Comparison of ENCODE assay signal across 14 cellular contexts in genomic region chr7:135186841-135187253, GRCh38. TPM values are rescaled to one million over a fixed set of nuclear protein-coding genes. Genes with fewer than 3 reads are reported as not detected.
DNase-seq lines count a peak whose midpoint lies in the region; ATAC-seq and TF ChIP-seq lines count a peak whose summit lies in the region.
"Had no signal": no experiment of that assay in that cellular context is flagged by ENCODE, and none has a peak within 500 bp of the region (broad histone marks: within the 10 kb centered on the region; RNA-seq: fewer than 3 reads in every experiment).

No MANE protein-coding gene starts in this region.

- H3K9me3 ChIP-seq in endodermal cell (ENCODE audit: control insufficient read depth, low read length), result peaks cover 20% of the 10 kb centered on the region
- H3K9me3 ChIP-seq: colonic mucosa, gastrocnemius medialis, ovary had no signal

- H3K27me3 ChIP-seq in endodermal cell (ENCODE audit: control insufficient read depth, insufficient read depth, low read length, poor library complexity, severe bottlenecking), result no peaks in the 10 kb centered on the region
- H3K27me3 ChIP-seq: colonic mucosa, gastrocnemius medialis, ovary, transverse colon had no signal

- H3K9me3 Mint-ChIP-seq in T-helper 1 cell treated with Interleukin-12 subunit alpha and Interleukin-12 subunit beta and Interleukin-4 antibody, amounts not matched to agents 30 μg/mL and 1 μg/mL, for 36 hours, result peaks cover 17% of the 10 kb centered on the region
- H3K9me3 Mint-ChIP-seq in memory B cell (peaks cover 4% of the 10 kb centered on the region), T-cell (peaks cover 9 to 13% (median 11%) of the 10 kb centered on the region in 3 donors), endodermal cell (peaks cover 15% of the 10 kb centered on the region)

- no peak overlapping the region for H3K9ac ChIP-seq in endodermal cell (ENCODE audit: extremely low read depth, low read length, poor library complexity, severe bottlenecking)

- peaks cover 26% of the 10 kb centered on the region for H3K36me3 ChIP-seq in endodermal cell (ENCODE audit: control insufficient read depth, insufficient read depth, low read length)
- H3K36me3 ChIP-seq: colonic mucosa, ovary had no signal

- CTCF ChIA-PET in T-cell (lab: Charles Lee), result no interaction called here

- DNase-seq in T-helper 1 cell (no peak), memory B cell (ENCODE audit: low spot score in 2 of 2) (no peak), T-cell (no peak), GF-D8 (lab: John Stamatoyannopoulos, UW) (no peak), endodermal cell (no peak)
- DNase-seq: colonic mucosa, gastrocnemius medialis, NCI-H1092 treated with DMSO at 0.1 percent for 48 hours, ovary, transverse colon had no signal

- H3K36me3 Mint-ChIP-seq in T-helper 1 cell treated with Interleukin-12 subunit alpha and Interleukin-12 subunit beta and Interleukin-4 antibody, amounts not matched to agents 30 μg/mL and 1 μg/mL, for 36 hours (ENCODE audit: low read depth), result peaks cover 52% of the 10 kb centered on the region
- peaks cover 66% of the 10 kb centered on the region for H3K36me3 Mint-ChIP-seq in memory B cell
- H3K36me3 Mint-ChIP-seq in T-cell, result peaks cover 90% of the 10 kb centered on the region
- H3K36me3 Mint-ChIP-seq in endodermal cell (ENCODE audit: low read depth), result peaks cover 57% of the 10 kb centered on the region

- ATAC-seq in GM19328 (IDR thresholded peaks at IDR 0.05; ENCODE audit: unreplicated experiment) (peak; percentile 68), HG02938 (IDR thresholded peaks at IDR 0.05; ENCODE audit: unreplicated experiment) (peak; percentile 72), memory B cell (ENCODE audit: low read depth) (peak; percentile 28), T-cell (replicated peaks in 1 of 4) (no peak)
- ATAC-seq: gastrocnemius medialis had no signal

- H3K27ac ChIP-seq in endodermal cell (ENCODE audit: low read depth, low read length), result no peak overlapping the region
- H3K27ac ChIP-seq: 22Rv1, colonic mucosa, gastrocnemius medialis, ovary, transverse colon had no signal

- H3K4me3 ChIP-seq in endodermal cell (ENCODE audit: low read length), result no peak overlapping the region
- H3K4me3 ChIP-seq: colonic mucosa, gastrocnemius medialis, ovary, transverse colon had no signal

- no peak for TF ChIP-seq CTCF in endodermal cell (conservative IDR thresholded peaks at IDR 0.05)

- WGBS in endodermal cell (ENCODE audit: insufficient coverage in 1 of 2, insufficient read length in 1 of 2), 2 experiments, result 82 to 86% methylated on average over 8 to 12 of the region's 12 CpGs

- no peak overlapping the region for H3K4me3 Mint-ChIP-seq in T-helper 1 cell treated with Interleukin-12 subunit alpha and Interleukin-12 subunit beta and Interleukin-4 antibody, amounts not matched to agents 30 μg/mL and 1 μg/mL, for 36 hours
- H3K4me3 Mint-ChIP-seq in memory B cell (no peak overlapping the region), T-cell (no peak overlapping the region), endodermal cell (no peak overlapping the region)

- POLR2A ChIA-PET in T-cell (lab: Charles Lee), result interaction anchor here in 1 of 2 donors (1.2 kb wide), 1 partner anchor 10 kb away, joined by 3 read pairs; no protein-coding TSS in a partner anchor

- no peaks in the 10 kb centered on the region for H3K4me1 ChIP-seq in endodermal cell (ENCODE audit: control insufficient read depth, insufficient read depth, low read length)
- H3K4me1 ChIP-seq: colonic mucosa, transverse colon had no signal

- H3K4me1 Mint-ChIP-seq in T-helper 1 cell treated with Interleukin-12 subunit alpha and Interleukin-12 subunit beta and Interleukin-4 antibody, amounts not matched to agents 30 μg/mL and 1 μg/mL, for 36 hours (ENCODE audit: low read depth), result peaks cover 5% of the 10 kb centered on the region
- peaks cover 14% of the 10 kb centered on the region for H3K4me1 Mint-ChIP-seq in memory B cell
- H3K4me1 Mint-ChIP-seq in T-cell, result no peaks in the 10 kb centered on the region
- H3K4me1 Mint-ChIP-seq in endodermal cell, result no peaks in the 10 kb centered on the region

- H3K27me3 Mint-ChIP-seq in T-helper 1 cell treated with Interleukin-12 subunit alpha and Interleukin-12 subunit beta and Interleukin-4 antibody, amounts not matched to agents 30 μg/mL and 1 μg/mL, for 36 hours (ENCODE audit: low read depth), result no peaks in the 10 kb centered on the region
- no peaks in the 10 kb centered on the region for H3K27me3 Mint-ChIP-seq in memory B cell
- no peaks in the 10 kb centered on the region for H3K27me3 Mint-ChIP-seq in T-cell
- H3K27me3 Mint-ChIP-seq in endodermal cell (ENCODE audit: insufficient read depth), result no peaks in the 10 kb centered on the region

- peak overlapping the region; percentile 17 for H3K27ac Mint-ChIP-seq in T-helper 1 cell treated with Interleukin-12 subunit alpha and Interleukin-12 subunit beta and Interleukin-4 antibody, amounts not matched to agents 30 μg/mL and 1 μg/mL, for 36 hours
- peak overlapping the region; percentile 57 for H3K27ac Mint-ChIP-seq in memory B cell
- H3K27ac Mint-ChIP-seq in T-cell, result peak overlapping the region in 1 of 2 donors; percentile 36
- no peak overlapping the region for H3K27ac Mint-ChIP-seq in endodermal cell

RNA-seq across cellular contexts. Expression of gene CYREN, which starts 16.3 kb away (rescaled TPM):
- total RNA-seq in T-cell, result 10 to 100 TPM; 24.3 to 46.4 (median 44.6) TPM
- total RNA-seq in endodermal cell, result 10 to 100 TPM; 60.6 to 67.8 TPM
- 38.5 TPM for polyA plus RNA-seq in endodermal cell (2013, experiment 1 of 2)
- polyA plus RNA-seq in endodermal cell (2013, experiment 2 of 2), result 29.7 TPM

RNA-seq across cellular contexts. Expression of gene WDR91, which starts 24.5 kb away (rescaled TPM):
- 10 to 100 TPM; 28.1 to 41.2 (median 37.6) TPM for total RNA-seq in T-cell
- 1 to 10 TPM; 8.2 to 9.6 TPM for total RNA-seq in endodermal cell
- polyA plus RNA-seq in endodermal cell (2013, experiment 1 of 2), result 11.9 TPM
- polyA plus RNA-seq in endodermal cell (2013, experiment 2 of 2), result 14.5 TPM

RNA-seq across cellular contexts. Expression of gene TMEM140, which starts 39.0 kb away (rescaled TPM):
- 10 to 100 TPM; 20.7 to 32.7 (median 25.8) TPM for total RNA-seq in T-cell
- total RNA-seq in endodermal cell, result not detected
- not detected for polyA plus RNA-seq in endodermal cell (2013, experiment 1 of 2)
- polyA plus RNA-seq in endodermal cell (2013, experiment 2 of 2), result not detected

RNA-seq across cellular contexts. Expression of gene STRA8, which starts 46.8 kb away (rescaled TPM):
- total RNA-seq in T-cell (not detected), endodermal cell (not detected)
- not detected for polyA plus RNA-seq in endodermal cell (2013, experiment 1 of 2)
- not detected for polyA plus RNA-seq in endodermal cell (2013, experiment 2 of 2)
- total RNA-seq: colonic mucosa, gastrocnemius medialis, ovary, transverse colon had no signal
- polyA plus RNA-seq: ovary had no signal

Comparison
In these comparisons a context has a peak if more than half of its experiments do, and no peak if none do; other contexts are left out.
1. ATAC-seq: peak in GM19328 (single experiment), HG02938 (single experiment) and memory B cell (single experiment); none in T-cell (0 of 4).
2. RNA of gene TMEM140, which starts 39.0 kb away (total RNA-seq): 20.7 to 32.7 TPM in T-cell; not detected in endodermal cell; every median in the first group is over 10 times any median in the second.